8 cellular contexts compared by ENCODE assay signal in genomic region chr22:37623075-37624016, GRCh38. TPM values are rescaled to one million over a fixed set of nuclear protein-coding genes. Genes with fewer than 3 reads are reported as not detected.
DNase-seq lines count a peak whose midpoint lies in the region; ATAC-seq, FAIRE-seq and TF ChIP-seq lines count a peak whose summit lies in the region.

No MANE protein-coding gene starts in this region.

- no peak overlapping the region for H3K4me3 ChIP-seq in Caco-2 (ENCODE audit: low read depth, low read length)

- peaks cover 37% of the 10 kb centered on the region for H3K36me3 Mint-ChIP-seq in Caco-2 (ENCODE audit: insufficient read depth, unreplicated experiment)
- peaks cover 20% of the 10 kb centered on the region for H3K36me3 Mint-ChIP-seq in T-helper 1 cell treated with Interleukin-12 subunit alpha and Interleukin-12 subunit beta and Interleukin-4 antibody, amounts not matched to agents 30 μg/mL and 1 μg/mL, for 36 hours (ENCODE audit: low read depth)

- intact Hi-C loops in Caco-2 (cut with micrococcal nuclease; ENCODE audit: unreplicated experiment): loop anchor here (5.0 kb wide), 1 partner anchor 169 kb away; no protein-coding TSS in a partner anchor

- H3K4me1 ChIP-seq in Caco-2: no peaks in the 10 kb centered on the region

- DNase-seq in Caco-2 (peak; percentile 65 to 78), HTR-8/SVneo (ENCODE audit: insufficient read length, low spot score) (peak; percentile 45), amygdala (lab: John Stamatoyannopoulos, UW) (peak in 32 of 56 donors; percentile 13 to 75 (median 34)), hepatic stellate cell (ENCODE audit: low spot score) (peak; percentile 81)
- DNase-seq in stimulated activated CD4-positive, alpha-beta T cell treated with anti-CD3 and anti-CD28 coated beads, Interleukin-12 subunit alpha, Interleukin-12 subunit beta, amount 100 ng/mL, for 4 hours: peak; percentile 70

- no peak overlapping the region for H3K27ac Mint-ChIP-seq in Caco-2 (ENCODE audit: unreplicated experiment)
- H3K27ac Mint-ChIP-seq in T-helper 1 cell treated with Interleukin-12 subunit alpha and Interleukin-12 subunit beta and Interleukin-4 antibody, amounts not matched to agents 30 μg/mL and 1 μg/mL, for 36 hours: peak overlapping the region; percentile 69

- no peak overlapping the region for H3K4me3 Mint-ChIP-seq in Caco-2 (ENCODE audit: unreplicated experiment)
- no peak overlapping the region for H3K4me3 Mint-ChIP-seq in T-helper 1 cell treated with Interleukin-12 subunit alpha and Interleukin-12 subunit beta and Interleukin-4 antibody, amounts not matched to agents 30 μg/mL and 1 μg/mL, for 36 hours

- CTCF ChIA-PET in Caco-2 (lab: Charles Lee): no interaction called here

- no peaks in the 10 kb centered on the region for H3K27me3 ChIP-seq in Caco-2 (replicated peaks; ENCODE audit: control insufficient read depth, insufficient read depth, low read length)

- no peaks in the 10 kb centered on the region for H3K27me3 Mint-ChIP-seq in Caco-2 (ENCODE audit: insufficient read depth, unreplicated experiment)
- H3K27me3 Mint-ChIP-seq in T-helper 1 cell treated with Interleukin-12 subunit alpha and Interleukin-12 subunit beta and Interleukin-4 antibody, amounts not matched to agents 30 μg/mL and 1 μg/mL, for 36 hours (ENCODE audit: low read depth): no peaks in the 10 kb centered on the region

- FAIRE-seq in HTR-8/SVneo (lab: Jason Lieb, UNC): no peak

- POLR2A ChIA-PET in Caco-2 (lab: Charles Lee): no interaction called here

- TF ChIP-seq CTCF in Caco-2 (IDR thresholded peaks at IDR 0.05; ENCODE audit: insufficient read depth in 1 of 2, low read depth in 1 of 2, low read length in 1 of 2, severe bottlenecking in 1 of 2, unreplicated experiment in 1 of 2): peak; percentile 88

- BruUV-seq in Caco-2 (replicated peaks; lab: Mats Ljungman, UMichigan): no TSS peak

- H3K4me1 Mint-ChIP-seq in Caco-2 (ENCODE audit: low read depth, unreplicated experiment): no peaks in the 10 kb centered on the region
- peaks cover 24% of the 10 kb centered on the region for H3K4me1 Mint-ChIP-seq in T-helper 1 cell treated with Interleukin-12 subunit alpha and Interleukin-12 subunit beta and Interleukin-4 antibody, amounts not matched to agents 30 μg/mL and 1 μg/mL, for 36 hours (ENCODE audit: low read depth)

- H3K36me3 ChIP-seq in Caco-2 (ENCODE audit: control insufficient read depth, insufficient read depth, low read length): no peaks in the 10 kb centered on the region

- no peak for ATAC-seq in HG03139 (IDR thresholded peaks at IDR 0.05; ENCODE audit: unreplicated experiment)
- ATAC-seq in HG03565 (IDR thresholded peaks at IDR 0.05; ENCODE audit: unreplicated experiment): no peak

- no peaks in the 10 kb centered on the region for H3K9me3 ChIP-seq in Caco-2

- H3K9me3 Mint-ChIP-seq in Caco-2 (ENCODE audit: unreplicated experiment): no peaks in the 10 kb centered on the region
- no peaks in the 10 kb centered on the region for H3K9me3 Mint-ChIP-seq in T-helper 1 cell treated with Interleukin-12 subunit alpha and Interleukin-12 subunit beta and Interleukin-4 antibody, amounts not matched to agents 30 μg/mL and 1 μg/mL, for 36 hours

RNA-seq across cellular contexts. Expression of gene GGA1, which starts 14.7 kb away (rescaled TPM):
- 65.7 and 72.8 TPM in 2 replicates for total RNA-seq in Caco-2 (2022)

RNA-seq across cellular contexts. Expression of gene SH3BP1, which starts 16.1 kb away (rescaled TPM):
- 19.8 and 20.7 TPM in 2 replicates for total RNA-seq in Caco-2 (2022)

RNA-seq across cellular contexts. Expression of gene PDXP, which starts 35.2 kb away (rescaled TPM):
- total RNA-seq in Caco-2 (2022): 24.1 and 24.5 TPM in 2 replicates

RNA-seq across cellular contexts. Expression of gene LGALS2, which starts 43.5 kb away (rescaled TPM):
- total RNA-seq in Caco-2 (2022): 33.2 and 35.2 TPM in 2 replicates

RNA-seq across cellular contexts. Expression of gene LGALS1, which starts 52.1 kb away (rescaled TPM):
- 3.2 and 4.8 TPM in 2 replicates for total RNA-seq in Caco-2 (2022)
